Comparison of ENCODE assay signal across 8 cellular contexts in genomic region chr19:35899547-35900214, GRCh38. TPM values are rescaled to one million over a fixed set of nuclear protein-coding genes. Genes with fewer than 3 reads are reported as not detected.
DNase-seq lines count a peak whose midpoint lies in the region; ATAC-seq and TF ChIP-seq lines count a peak whose summit lies in the region.

No MANE protein-coding gene starts in this region.

- peak overlapping the region; percentile 68 to 80 for H3K4me3 ChIP-seq in left lung

- intact Hi-C loops in dendritic cell treated with granulocyte-macrophage colony-stimulating factor and Interleukin-4, amounts not matched to agents 40 ng/mL and 50 ng/mL, for 4 days (cut with micrococcal nuclease) = loop anchor here (1.0 to 10.0 kb wide), 2 partner anchors 32 to 155 kb away; partner anchors contain the start of genes IGFLR1, LIN37, PSENEN and U2AF1L4
- intact Hi-C loops in left lung (cut with DNase I) = no loop called here

- peak overlapping the region; percentile 91 to 96 for H3K27ac ChIP-seq in left lung

- peaks cover 67% of the 10 kb centered on the region for H3K4me1 Mint-ChIP-seq in dendritic cell treated with granulocyte-macrophage colony-stimulating factor and Interleukin-4, amounts not matched to agents 40 ng/mL and 50 ng/mL, for 4 days (ENCODE audit: low read depth)

- peak; percentile 74 for DNase-seq in A172 (ENCODE audit: low spot score)
- DNase-seq in NCI-H524 (lab: John Stamatoyannopoulos, UW) = peak; percentile 77 to 85
- peak; percentile 83 to 86 for DNase-seq in activated CD4-positive, alpha-beta T cell treated with anti-CD3 and anti-CD28 coated beads, Interleukin-2, amount 50 U/mL, for 4 hours
- peak; percentile 91 to 95 for DNase-seq in left lung
- DNase-seq in stimulated activated CD4-positive, alpha-beta T cell treated with anti-CD3 and anti-CD28 coated beads, Interleukin-2, amount 100 ng/mL, for 24 hours = peak; percentile 89

- H3K9me3 ChIP-seq in left lung = no peaks in the 10 kb centered on the region

- TF ChIP-seq CTCF in left lung (IDR thresholded peaks at IDR 0.05) = no peak

- peak overlapping the region; percentile 96 for H3K27ac Mint-ChIP-seq in dendritic cell treated with granulocyte-macrophage colony-stimulating factor and Interleukin-4, amounts not matched to agents 40 ng/mL and 50 ng/mL, for 4 days

- H3K9me3 Mint-ChIP-seq in dendritic cell treated with granulocyte-macrophage colony-stimulating factor and Interleukin-4, amounts not matched to agents 40 ng/mL and 50 ng/mL, for 4 days = no peaks in the 10 kb centered on the region

- H3K4me3 Mint-ChIP-seq in dendritic cell treated with granulocyte-macrophage colony-stimulating factor and Interleukin-4, amounts not matched to agents 40 ng/mL and 50 ng/mL, for 4 days = peak overlapping the region; percentile 98

- H3K27me3 Mint-ChIP-seq in dendritic cell treated with granulocyte-macrophage colony-stimulating factor and Interleukin-4, amounts not matched to agents 40 ng/mL and 50 ng/mL, for 4 days = no peaks in the 10 kb centered on the region

- peaks cover 0 to 34% of the 10 kb centered on the region in 2 donors for H3K36me3 ChIP-seq in left lung

- peaks cover 76% of the 10 kb centered on the region for H3K36me3 Mint-ChIP-seq in dendritic cell treated with granulocyte-macrophage colony-stimulating factor and Interleukin-4, amounts not matched to agents 40 ng/mL and 50 ng/mL, for 4 days (ENCODE audit: low read depth)

- no peaks in the 10 kb centered on the region for H3K27me3 ChIP-seq in left lung

- H3K4me1 ChIP-seq in left lung = peaks cover 13 to 70% of the 10 kb centered on the region in 2 donors

- peak; percentile 42 for ATAC-seq in GM18511 (IDR thresholded peaks at IDR 0.05; ENCODE audit: unreplicated experiment)
- ATAC-seq in HG03280 (IDR thresholded peaks at IDR 0.05; ENCODE audit: unreplicated experiment) = peak; percentile 42
- ATAC-seq in left lung = peak; percentile 87

RNA-seq across cellular contexts. Expression of gene NFKBID, which starts 0.7 kb away (rescaled TPM):
- total RNA-seq in A172 (2014; rRNA removed; shearing (Covaris generic)) = 1.7 and 2.3 TPM in 2 replicates
- 10 to 100 TPM; 11.8 to 19.1 TPM for total RNA-seq in left lung

RNA-seq across cellular contexts. Expression of gene HCST, which starts 2.6 kb away (rescaled TPM):
- 0.69 TPM in 1 of 2 replicates, not detected in the other for total RNA-seq in A172 (2014; rRNA removed; shearing (Covaris generic))
- total RNA-seq in left lung = 10 to 100 TPM; 24.7 to 26.0 TPM

RNA-seq across cellular contexts. Expression of gene TYROBP, which starts 8.4 kb away (rescaled TPM):
- total RNA-seq in A172 (2014; rRNA removed; shearing (Covaris generic)) = not detected in 2 replicates
- 100 to 1,000 TPM; 205 to 407 TPM for total RNA-seq in left lung

RNA-seq across cellular contexts. Expression of gene APLP1, which starts 31.3 kb away (rescaled TPM):
- total RNA-seq in A172 (2014; rRNA removed; shearing (Covaris generic)) = 39.8 and 52.5 TPM in 2 replicates
- 1 to 10 TPM; 3.0 to 8.6 TPM for total RNA-seq in left lung

RNA-seq across cellular contexts. Expression of gene LRFN3, which starts 36.5 kb away (rescaled TPM):
- total RNA-seq in A172 (2014; rRNA removed; shearing (Covaris generic)) = 4.6 and 8.2 TPM in 2 replicates
- total RNA-seq in left lung = 10 to 100 TPM; 12.2 to 14.8 TPM

Comparison
In these comparisons a context has a peak if more than half of its experiments do, and no peak if none do; other contexts are left out.
1. Peak in every context shown above with its lines: DNase-seq, ATAC-seq, H3K4me3 ChIP-seq and H3K27ac ChIP-seq.
2. RNA of gene HCST, which starts 2.6 kb away (total RNA-seq): 24.7 to 26.0 TPM in left lung; 0.69 TPM in A172; every median in the first group is over 10 times any median in the second.
3. RNA of gene TYROBP, which starts 8.4 kb away (total RNA-seq): 205 to 407 TPM in left lung; not detected in A172; every median in the first group is over 100 times any median in the second.